ENCODE assay signal across 16 cellular contexts in genomic region chr3:144875251-144875650, GRCh38.
A peak's percentile ranks its signal among the peaks of the same experiment; 100 is the strongest.
DNase-seq lines count a peak whose midpoint lies in the region; ATAC-seq and TF ChIP-seq lines count a peak whose summit lies in the region.
"Had no signal": no experiment of that assay in that cellular context is flagged by ENCODE, and none has a peak within 500 bp of the region (broad histone marks: within the 10 kb centered on the region; RNA-seq: fewer than 3 reads in every experiment).

No MANE protein-coding gene starts in this region.

- no peak for TF ChIP-seq POLR2A in right lobe of liver (IDR thresholded peaks at IDR 0.05)

- H3K4me1 ChIP-seq in right lobe of liver (no peaks in the 10 kb centered on the region), BE2C (no peaks in the 10 kb centered on the region; the same call in 1 of the 2 replicates)
- H3K4me1 ChIP-seq: BLaER1, Caco-2 had no signal

- H3K4me3 ChIP-seq in right lobe of liver (no peak overlapping the region), BE2C (ENCODE audit: low read depth, low read length) (no peak overlapping the region)
- H3K4me3 ChIP-seq: BLaER1 had no signal

- DNase-seq in A172 (ENCODE audit: low spot score): peak; percentile 4
- peak; percentile 2 for DNase-seq in EH (ENCODE audit: low read depth)
- peak; percentile 28 for DNase-seq in amniotic epithelial cell (ENCODE audit: low read depth)
- DNase-seq in fibroblast of peridontal ligament (ENCODE audit: extremely low read depth): peak; percentile 7
- no peak for DNase-seq in effector memory CD8-positive, alpha-beta T cell
- no peak for DNase-seq in right lobe of liver
- DNase-seq in nephron progenitor cell: no peak
- DNase-seq in BE2C: no peak
- DNase-seq: ACHN; Caco-2; CD8-positive, alpha-beta memory T cell; GOT3; H9 had no signal

- H3K36me3 ChIP-seq in right lobe of liver (no peaks in the 10 kb centered on the region), BE2C (no peaks in the 10 kb centered on the region)
- H3K36me3 ChIP-seq: BLaER1 had no signal

- H3K27me3 ChIP-seq in right lobe of liver (no peaks in the 10 kb centered on the region), BE2C (no peaks in the 10 kb centered on the region)
- H3K27me3 ChIP-seq: BLaER1 had no signal

- no peak overlapping the region for H3K4me3 Mint-ChIP-seq in effector memory CD8-positive, alpha-beta T cell
- no peak overlapping the region for H3K4me3 Mint-ChIP-seq in nephron progenitor cell
- H3K4me3 Mint-ChIP-seq: CD8-positive, alpha-beta memory T cell; H9 had no signal

- H3K27ac Mint-ChIP-seq in effector memory CD8-positive, alpha-beta T cell: no peak overlapping the region
- no peak overlapping the region for H3K27ac Mint-ChIP-seq in nephron progenitor cell
- H3K27ac Mint-ChIP-seq: CD8-positive, alpha-beta memory T cell; H9 had no signal

- H3K9me3 Mint-ChIP-seq in effector memory CD8-positive, alpha-beta T cell: peaks cover 0 to 7% of the 10 kb centered on the region in 2 donors
- H3K9me3 Mint-ChIP-seq in nephron progenitor cell: no peaks in the 10 kb centered on the region
- H3K9me3 Mint-ChIP-seq: H9 had no signal

- intact Hi-C loops in right lobe of liver (cut with DNase I): no loop called here

- no peaks in the 10 kb centered on the region for H3K9me3 ChIP-seq in right lobe of liver
- no peaks in the 10 kb centered on the region for H3K9me3 ChIP-seq in BE2C
- H3K9me3 ChIP-seq: BLaER1, Caco-2 had no signal

- H3K4me1 Mint-ChIP-seq in effector memory CD8-positive, alpha-beta T cell (ENCODE audit: low read depth in 2 of 2): no peaks in the 10 kb centered on the region
- no peaks in the 10 kb centered on the region for H3K4me1 Mint-ChIP-seq in nephron progenitor cell
- H3K4me1 Mint-ChIP-seq: CD8-positive, alpha-beta memory T cell; H9 had no signal

- H3K27me3 Mint-ChIP-seq in effector memory CD8-positive, alpha-beta T cell: no peaks in the 10 kb centered on the region
- no peaks in the 10 kb centered on the region for H3K27me3 Mint-ChIP-seq in nephron progenitor cell (ENCODE audit: low read depth, poor library complexity)
- H3K27me3 Mint-ChIP-seq: CD8-positive, alpha-beta memory T cell had no signal

- H3K27ac ChIP-seq in right lobe of liver: no peak overlapping the region
- H3K27ac ChIP-seq: 22Rv1, BLaER1, HL-60 had no signal

- ATAC-seq in effector memory CD8-positive, alpha-beta T cell (replicated peaks): no peak
- no peak for ATAC-seq in right lobe of liver

- H3K36me3 Mint-ChIP-seq in effector memory CD8-positive, alpha-beta T cell (ENCODE audit: insufficient read depth): no peaks in the 10 kb centered on the region
- H3K36me3 Mint-ChIP-seq in nephron progenitor cell (ENCODE audit: low read depth): no peaks in the 10 kb centered on the region
- H3K36me3 Mint-ChIP-seq: CD8-positive, alpha-beta memory T cell had no signal

- no peak for TF ChIP-seq CTCF in right lobe of liver (IDR thresholded peaks at IDR 0.05)
- TF ChIP-seq CTCF in nephron progenitor cell (IDR thresholded peaks at IDR 0.05): no peak
- no peak for TF ChIP-seq CTCF in BE2C (IDR thresholded peaks at IDR 0.05; ENCODE audit: low read depth, low read length)

Comparison
In these comparisons a context has a peak if more than half of its experiments do, and no peak if none do; other contexts are left out.
1. DNase-seq: peak in A172 (single experiment), EH (single experiment), amniotic epithelial cell (single experiment) and fibroblast of peridontal ligament (single experiment); none in effector memory CD8-positive, alpha-beta T cell (0 of 3), right lobe of liver (0 of 3), nephron progenitor cell (single experiment) and BE2C (single experiment).